In the genomic region with DNA sequence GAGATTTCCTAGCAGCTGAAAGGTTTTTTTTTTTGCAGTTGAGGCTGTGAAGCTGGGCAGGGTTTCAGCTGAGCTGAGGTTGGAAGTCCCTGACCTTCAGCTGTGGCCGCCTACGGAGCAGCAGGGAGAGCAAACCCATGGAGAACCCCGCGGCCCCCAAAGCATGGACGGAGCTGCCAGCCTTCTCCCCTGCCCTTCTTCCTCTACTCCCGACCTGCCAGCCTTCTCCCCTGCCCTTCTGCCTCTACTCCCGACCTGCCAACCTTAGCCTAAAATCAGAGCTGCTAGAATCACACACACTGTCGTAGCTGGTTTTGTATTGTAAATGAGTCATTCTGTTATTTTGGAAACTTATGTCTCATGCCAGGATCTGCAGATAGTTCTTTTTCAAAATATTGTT, we compare ENCODE assay signal across 11 cellular contexts.
A peak's percentile ranks its signal among the peaks of the same experiment; 100 is the strongest.
DNase-seq lines count a peak whose midpoint lies in the region; ATAC-seq and TF ChIP-seq lines count a peak whose summit lies in the region.
"Had no signal": no experiment of that assay in that cellular context is flagged by ENCODE, and none has a peak within 500 bp of the region (broad histone marks: within the 10 kb centered on the region; RNA-seq: fewer than 3 reads in every experiment).

No MANE protein-coding gene starts in this region.

- no peaks in the 10 kb centered on the region for H3K9me3 Mint-ChIP-seq in stimulated activated memory B cell treated with anti-CD40 and anti-IgM and Interleukin-4, amounts not matched to agents 10 μg/mL and 1 μg/mL and 100 μg/mL, for 72 hours

- H3K4me3 ChIP-seq in adrenal gland (peak overlapping the region in 1 of 4 donors; percentile 38), right atrium auricular region (peak overlapping the region in 1 of 2 donors; percentile 11)
- H3K4me3 ChIP-seq: SJSA1 had no signal

- peaks cover 20% of the 10 kb centered on the region for H3K36me3 Mint-ChIP-seq in stimulated activated memory B cell treated with anti-CD40 and anti-IgM and Interleukin-4, amounts not matched to agents 10 μg/mL and 1 μg/mL and 100 μg/mL, for 72 hours

- no peak overlapping the region for H3K4me3 Mint-ChIP-seq in stimulated activated memory B cell treated with anti-CD40 and anti-IgM and Interleukin-4, amounts not matched to agents 10 μg/mL and 1 μg/mL and 100 μg/mL, for 72 hours

- H3K27me3 ChIP-seq in adrenal gland (no peaks in the 10 kb centered on the region), right atrium auricular region (no peaks in the 10 kb centered on the region)
- H3K27me3 ChIP-seq: SJSA1 had no signal

- no peak for TF ChIP-seq CTCF in adrenal gland (IDR thresholded peaks at IDR 0.05)
- TF ChIP-seq CTCF in right atrium auricular region (IDR thresholded peaks at IDR 0.05) = no peak

- H3K9me3 ChIP-seq in adrenal gland (replicated peaks in 1 of 3) (no peaks in the 10 kb centered on the region), right atrium auricular region (no peaks in the 10 kb centered on the region)
- H3K9me3 ChIP-seq: SJSA1 had no signal

- no peak for ATAC-seq in stimulated activated memory B cell treated with anti-CD40 and anti-IgM and Interleukin-4, amounts not matched to agents 10 μg/mL and 1 μg/mL and 100 μg/mL, for 72 hours

- H3K27ac Mint-ChIP-seq in stimulated activated memory B cell treated with anti-CD40 and anti-IgM and Interleukin-4, amounts not matched to agents 10 μg/mL and 1 μg/mL and 100 μg/mL, for 72 hours = peak overlapping the region; percentile 71

- peaks cover 46 to 71% of the 10 kb centered on the region in 2 donors for H3K4me1 ChIP-seq in adrenal gland (replicated peaks in 1 of 2)
- H3K4me1 ChIP-seq in right atrium auricular region = peaks cover 0 to 61% of the 10 kb centered on the region in 2 donors

- H3K4me1 Mint-ChIP-seq in stimulated activated memory B cell treated with anti-CD40 and anti-IgM and Interleukin-4, amounts not matched to agents 10 μg/mL and 1 μg/mL and 100 μg/mL, for 72 hours = peaks cover 88% of the 10 kb centered on the region

- H3K36me3 ChIP-seq in adrenal gland (replicated peaks in 1 of 2) (peaks cover 0 to 6% of the 10 kb centered on the region in 2 donors), right atrium auricular region (no peaks in the 10 kb centered on the region)

- intact Hi-C loops in adrenal gland (cut with DNase I) = no loop called here

- WGBS in adrenal gland, 4 donors = 22 to 35% (median 27%) methylated on average over 8 of the region's 8 CpGs

- H3K27me3 Mint-ChIP-seq in stimulated activated memory B cell treated with anti-CD40 and anti-IgM and Interleukin-4, amounts not matched to agents 10 μg/mL and 1 μg/mL and 100 μg/mL, for 72 hours = no peaks in the 10 kb centered on the region

- peak in 1 of 2 donors; percentile 85 for TF ChIP-seq POLR2A in adrenal gland (IDR thresholded peaks at IDR 0.05)

- peak overlapping the region; percentile 66 to 95 (median 91) for H3K27ac ChIP-seq in adrenal gland
- peak overlapping the region; percentile 67 to 77 for H3K27ac ChIP-seq in right atrium auricular region
- H3K27ac ChIP-seq: SJSA1 had no signal

- DNase-seq in HCEC 1CT = peak; percentile 38
- DNase-seq in adrenal gland = peak; percentile 63 to 76 (median 71)
- DNase-seq in right atrium auricular region (ENCODE audit: low spot score) = no peak
- DNase-seq in T-helper 9 cell = no peak
- no peak for DNase-seq in activated CD4-positive, alpha-beta T cell treated with anti-CD3 and anti-CD28 coated beads for 1 hour
- DNase-seq in DMS 273 treated with DMSO at 0.1 percent for 48 hours (lab: John Stamatoyannopoulos, UW) = no peak
- DNase-seq: activated CD8-positive, alpha-beta memory T cell treated with anti-CD3 and anti-CD28 coated beads for 24 hours; NCI-H2081; stimulated activated naive CD4-positive, alpha-beta T cell had no signal

Comparison
In these comparisons a context has a peak if more than half of its experiments do, and no peak if none do; other contexts are left out.
1. DNase-seq: peak in HCEC 1CT (single experiment) and adrenal gland (7 of 7); none in right atrium auricular region (single experiment), T-helper 9 cell (single experiment), activated CD4-positive, alpha-beta T cell treated with anti-CD3 and anti-CD28 coated beads for 1 hour (single experiment) and DMS 273 treated with DMSO at 0.1 percent for 48 hours (single experiment).